8 cellular contexts compared by ENCODE assay signal in genomic region chr13:19781526-19781925, GRCh38. TPM values are rescaled to one million over a fixed set of nuclear protein-coding genes. Genes with fewer than 3 reads are reported as not detected.
A peak's percentile ranks its signal among the peaks of the same experiment; 100 is the strongest.
DNase-seq lines count a peak whose midpoint lies in the region; ATAC-seq, FAIRE-seq and TF ChIP-seq lines count a peak whose summit lies in the region.

No MANE protein-coding gene starts in this region.

- no peaks in the 10 kb centered on the region for H3K36me3 ChIP-seq in kidney (ENCODE audit: control insufficient read depth in 1 of 2, insufficient read depth in 2 of 2, low read length in 2 of 2)

- H3K27me3 Mint-ChIP-seq in activated CD4-positive, alpha-beta T cell treated with anti-CD3 and anti-CD28 coated beads for 36 hours = no peaks in the 10 kb centered on the region

- H3K4me1 ChIP-seq in kidney (ENCODE audit: control insufficient read depth in 1 of 2, insufficient read depth in 1 of 2, low read depth in 1 of 2, low read length in 2 of 2) = no peaks in the 10 kb centered on the region

- peak overlapping the region; percentile 93 to 97 for H3K9ac ChIP-seq in kidney (ENCODE audit: low read length in 2 of 2)

- POLR2A ChIA-PET in activated CD4-positive, alpha-beta T cell treated with anti-CD3 and anti-CD28 coated beads for 36 hours (lab: Charles Lee) = interaction anchor here (1.4 kb wide), 1 partner anchor 83 kb away, joined by 5 read pairs; the partner anchor contains the start of gene ZMYM5

- peaks cover 5% of the 10 kb centered on the region for H3K4me1 Mint-ChIP-seq in activated CD4-positive, alpha-beta T cell treated with anti-CD3 and anti-CD28 coated beads for 36 hours

- no peaks in the 10 kb centered on the region for H3K9me3 ChIP-seq in kidney (ENCODE audit: control insufficient read depth in 1 of 2, low read length in 2 of 2)

- peak overlapping the region; percentile 96 to 98 for H3K4me3 ChIP-seq in kidney (ENCODE audit: low read length in 2 of 2)

- peak; percentile 25 for DNase-seq in activated CD4-positive, alpha-beta T cell treated with anti-CD3 and anti-CD28 coated beads for 36 hours
- no peak for DNase-seq in activated CD4-positive, alpha-beta T cell treated with anti-CD3 and anti-CD28 coated beads for 1 hour
- no peak for DNase-seq in activated naive CD4-positive, alpha-beta T cell treated with anti-CD3 and anti-CD28 coated beads, Interleukin-2, amount 50 U/mL, for 72 hours (ENCODE audit: low spot score in 2 of 2)
- DNase-seq in kidney (no peak), substantia nigra (lab: John Stamatoyannopoulos, UW) (no peak), germinal center (ENCODE audit: low spot score) (no peak)

- ATAC-seq in activated CD4-positive, alpha-beta T cell treated with anti-CD3 and anti-CD28 coated beads for 36 hours = no peak
- no peak for ATAC-seq in activated naive CD4-positive, alpha-beta T cell treated with anti-CD3 and anti-CD28 coated beads, Interleukin-2, amount 50 U/mL, for 72 hours
- ATAC-seq in GM21515 (IDR thresholded peaks at IDR 0.05; ENCODE audit: unreplicated experiment) (no peak), esophagus mucosa (no peak)

- H3K4me3 Mint-ChIP-seq in activated CD4-positive, alpha-beta T cell treated with anti-CD3 and anti-CD28 coated beads for 36 hours = peak overlapping the region; percentile 94

- intact Hi-C loops in activated CD4-positive, alpha-beta T cell treated with anti-CD3 and anti-CD28 coated beads for 36 hours (cut with DNase I, micrococcal nuclease) = loop anchor here in 1 of 2 experiments (5.0 kb wide), 1 partner anchor 149 kb away; the partner anchor contains the start of gene MPHOSPH8
- intact Hi-C loops in kidney (cut with DNase I) = no loop called here

- FAIRE-seq in kidney (lab: Jason Lieb, UNC) = no peak

- CTCF ChIA-PET in activated CD4-positive, alpha-beta T cell treated with anti-CD3 and anti-CD28 coated beads for 36 hours (lab: Charles Lee) = interaction anchor here (0.6 to 1.0 kb wide), 2 partner anchors 8 to 11 kb away, joined by 3 read pairs; no protein-coding TSS in a partner anchor

- no peak for TF ChIP-seq CTCF in kidney (IDR thresholded peaks at IDR 0.05; ENCODE audit: borderline replicate concordance, extremely low read depth, insufficient read depth)

- H3K27ac ChIP-seq in kidney (ENCODE audit: low read depth in 2 of 2, low read length in 2 of 2) (no peak overlapping the region), substantia nigra (ENCODE audit: low read depth, low read length, poor library complexity, severe bottlenecking) (peak overlapping the region; percentile 91)

- H3K27ac Mint-ChIP-seq in activated CD4-positive, alpha-beta T cell treated with anti-CD3 and anti-CD28 coated beads for 36 hours = peak overlapping the region; percentile 98
- H3K27ac Mint-ChIP-seq in activated naive CD4-positive, alpha-beta T cell treated with anti-CD3 and anti-CD28 coated beads, Interleukin-2, amount 50 U/mL, for 72 hours = peak overlapping the region; percentile 98

- no peaks in the 10 kb centered on the region for H3K9me3 Mint-ChIP-seq in activated CD4-positive, alpha-beta T cell treated with anti-CD3 and anti-CD28 coated beads for 36 hours (ENCODE audit: low read depth)
- no peaks in the 10 kb centered on the region for H3K9me3 Mint-ChIP-seq in activated naive CD4-positive, alpha-beta T cell treated with anti-CD3 and anti-CD28 coated beads, Interleukin-2, amount 50 U/mL, for 72 hours

- H3K36me3 Mint-ChIP-seq in activated CD4-positive, alpha-beta T cell treated with anti-CD3 and anti-CD28 coated beads for 36 hours (ENCODE audit: low read depth) = peaks cover 19% of the 10 kb centered on the region
- peaks cover 6 to 19% of the 10 kb centered on the region in 2 donors for H3K36me3 Mint-ChIP-seq in activated naive CD4-positive, alpha-beta T cell treated with anti-CD3 and anti-CD28 coated beads, Interleukin-2, amount 50 U/mL, for 72 hours

RNA-seq across cellular contexts. Expression of gene PSPC1, which starts 1.2 kb away (rescaled TPM):
- total RNA-seq in activated CD4-positive, alpha-beta T cell treated with anti-CD3 and anti-CD28 coated beads for 36 hours = 10 to 100 TPM; 60.2 to 64.0 TPM
- total RNA-seq in activated naive CD4-positive, alpha-beta T cell treated with anti-CD3 and anti-CD28 coated beads, Interleukin-2, amount 50 U/mL, for 72 hours = 10 to 100 TPM; 66.3 to 71.1 TPM
- 57.6 TPM for total RNA-seq in kidney
- 31.8 TPM for polyA plus RNA-seq in kidney (ENCODE audit: insufficient read depth, low read depth, low replicate concordance)
- 28.9 TPM for total RNA-seq in esophagus mucosa
